ENCODE assay signal across 1 cellular context in the genomic region with DNA sequence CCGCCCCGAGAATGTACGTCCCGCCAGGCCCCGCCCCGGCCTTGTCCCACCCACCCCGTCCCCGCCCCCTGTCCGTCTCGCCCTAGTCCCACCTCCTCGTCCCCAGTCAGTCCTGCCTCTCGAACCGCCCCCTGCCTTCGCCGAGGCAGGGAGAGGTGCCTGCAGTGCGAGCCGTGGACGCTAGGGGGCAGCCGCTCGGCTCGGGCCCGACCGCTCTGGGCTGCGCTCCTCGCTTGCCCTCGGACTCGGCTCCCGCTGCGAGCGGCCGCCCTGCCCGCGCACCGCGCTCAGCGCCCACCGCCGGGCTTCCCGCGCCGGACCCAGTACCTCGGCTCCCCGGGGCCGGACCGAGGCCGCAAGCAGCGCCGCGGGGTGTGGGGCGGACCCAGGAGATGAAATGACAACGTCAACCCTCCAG.
A peak's percentile ranks its signal among the peaks of the same experiment; 100 is the strongest.
TF ChIP-seq lines count a peak whose summit lies in the region.

A gene (plus strand): TSS at position 236 of the 418 bp plus-strand sequence. CDS start 162 bp downstream, at position 398.

TF ChIP-seq in HEK293, 187 proteins besides CTCF, POLR2A, EP300 and RAD21 (continued from another document):
- TF ChIP-seq, protein P1, sequence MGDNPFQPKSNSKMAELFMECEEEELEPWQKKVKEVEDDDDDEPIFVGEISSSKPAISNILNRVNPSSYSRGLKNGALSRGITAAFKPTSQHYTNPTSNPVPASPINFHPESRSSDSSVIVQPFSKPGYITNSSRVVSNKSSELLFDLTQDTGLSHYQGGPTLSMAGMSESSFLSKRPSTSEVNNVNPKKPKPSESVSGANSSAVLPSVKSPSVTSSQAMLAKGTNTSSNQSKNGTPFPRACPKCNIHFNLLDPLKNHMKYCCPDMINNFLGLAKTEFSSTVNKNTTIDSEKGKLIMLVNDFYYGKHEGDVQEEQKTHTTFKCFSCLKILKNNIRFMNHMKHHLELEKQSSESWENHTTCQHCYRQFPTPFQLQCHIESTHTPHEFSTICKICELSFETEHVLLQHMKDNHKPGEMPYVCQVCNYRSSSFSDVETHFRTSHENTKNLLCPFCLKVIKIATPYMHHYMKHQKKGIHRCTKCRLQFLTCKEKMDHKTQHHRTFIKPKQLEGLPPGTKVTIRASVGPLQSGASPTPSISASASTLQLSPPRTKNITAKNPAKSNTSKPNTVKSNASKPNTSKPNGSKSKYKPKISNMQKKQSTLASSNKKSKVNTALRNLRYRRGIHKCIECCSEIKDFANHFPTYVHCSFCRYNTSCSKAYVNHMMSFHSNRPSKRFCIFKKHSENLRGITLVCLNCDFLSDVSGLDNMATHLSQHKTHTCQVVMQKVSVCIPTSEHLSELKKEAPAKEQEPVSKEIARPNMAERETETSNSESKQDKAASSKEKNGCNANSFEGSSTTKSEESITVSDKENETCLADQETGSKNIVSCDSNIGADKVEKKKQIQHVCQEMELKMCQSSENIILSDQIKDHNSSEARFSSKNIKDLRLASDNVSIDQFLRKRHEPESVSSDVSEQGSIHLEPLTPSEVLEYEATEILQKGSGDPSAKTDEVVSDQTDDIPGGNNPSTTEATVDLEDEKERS (tag by site-specific recombination; IDR thresholded peaks at IDR 0.05): no peak
- no peak for TF ChIP-seq ZNF175 (tag by site-specific recombination; IDR thresholded peaks at IDR 0.05)
- TF ChIP-seq KLF8 (tag by site-specific recombination; IDR thresholded peaks at IDR 0.05): 0 out of 2 replicates have a peak, but pooled peaks have one; percentile 3
- 0 out of 2 replicates have a peak, but pooled peaks have one; percentile 15 for TF ChIP-seq YY1 (tag by site-specific recombination; IDR thresholded peaks at IDR 0.05)
- TF ChIP-seq HOXC10 (CRISPR knock-in tag; IDR thresholded peaks at IDR 0.05): no peak
- no peak for TF ChIP-seq ZNF155 (tag by site-specific recombination; IDR thresholded peaks at IDR 0.05)
- TF ChIP-seq KLF10 (tag by site-specific recombination; IDR thresholded peaks at IDR 0.05): peak; percentile 58; the same call in 1 of the 2 replicates
- TF ChIP-seq ZNF292 (tag by site-specific recombination; IDR thresholded peaks at IDR 0.05; ENCODE audit: borderline replicate concordance, low read depth): no peak
- TF ChIP-seq SP3 (tag by site-specific recombination; IDR thresholded peaks at IDR 0.05): peak; percentile 13
- TF ChIP-seq ZSCAN30 (tag by site-specific recombination; IDR thresholded peaks at IDR 0.05): peak; percentile 71
- TF ChIP-seq, protein P2, sequence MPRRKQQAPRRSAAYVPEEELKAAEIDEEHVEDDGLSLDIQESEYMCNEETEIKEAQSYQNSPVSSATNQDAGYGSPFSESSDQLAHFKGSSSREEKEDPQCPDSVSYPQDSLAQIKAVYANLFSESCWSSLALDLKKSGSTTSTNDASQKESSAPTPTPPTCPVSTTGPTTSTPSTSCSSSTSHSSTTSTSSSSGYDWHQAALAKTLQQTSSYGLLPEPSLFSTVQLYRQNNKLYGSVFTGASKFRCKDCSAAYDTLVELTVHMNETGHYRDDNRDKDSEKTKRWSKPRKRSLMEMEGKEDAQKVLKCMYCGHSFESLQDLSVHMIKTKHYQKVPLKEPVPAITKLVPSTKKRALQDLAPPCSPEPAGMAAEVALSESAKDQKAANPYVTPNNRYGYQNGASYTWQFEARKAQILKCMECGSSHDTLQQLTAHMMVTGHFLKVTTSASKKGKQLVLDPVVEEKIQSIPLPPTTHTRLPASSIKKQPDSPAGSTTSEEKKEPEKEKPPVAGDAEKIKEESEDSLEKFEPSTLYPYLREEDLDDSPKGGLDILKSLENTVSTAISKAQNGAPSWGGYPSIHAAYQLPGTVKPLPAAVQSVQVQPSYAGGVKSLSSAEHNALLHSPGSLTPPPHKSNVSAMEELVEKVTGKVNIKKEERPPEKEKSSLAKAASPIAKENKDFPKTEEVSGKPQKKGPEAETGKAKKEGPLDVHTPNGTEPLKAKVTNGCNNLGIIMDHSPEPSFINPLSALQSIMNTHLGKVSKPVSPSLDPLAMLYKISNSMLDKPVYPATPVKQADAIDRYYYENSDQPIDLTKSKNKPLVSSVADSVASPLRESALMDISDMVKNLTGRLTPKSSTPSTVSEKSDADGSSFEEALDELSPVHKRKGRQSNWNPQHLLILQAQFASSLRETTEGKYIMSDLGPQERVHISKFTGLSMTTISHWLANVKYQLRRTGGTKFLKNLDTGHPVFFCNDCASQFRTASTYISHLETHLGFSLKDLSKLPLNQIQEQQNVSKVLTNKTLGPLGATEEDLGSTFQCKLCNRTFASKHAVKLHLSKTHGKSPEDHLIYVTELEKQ (tag by site-specific recombination; IDR thresholded peaks at IDR 0.05; ENCODE audit: borderline replicate concordance): no peak
- no peak for TF ChIP-seq ZFP69B (tag by site-specific recombination; IDR thresholded peaks at IDR 0.05)
- peak; percentile 19; the same call in 1 of the 2 replicates for TF ChIP-seq GLIS1 (tag by site-specific recombination; IDR thresholded peaks at IDR 0.05)
- TF ChIP-seq ZNF138 (tag by site-specific recombination; IDR thresholded peaks at IDR 0.05; ENCODE audit: borderline replicate concordance): no peak
- TF ChIP-seq SP2 (tag by site-specific recombination; IDR thresholded peaks at IDR 0.05): peak; percentile 79
- TF ChIP-seq ZNF174 (tag by site-specific recombination; IDR thresholded peaks at IDR 0.05): peak; percentile 67; the same call in 1 of the 2 replicates
- TF ChIP-seq ZBTB8A (tag by site-specific recombination; IDR thresholded peaks at IDR 0.05): peak; percentile 87
- TF ChIP-seq FEZF1 (tag by site-specific recombination; IDR thresholded peaks at IDR 0.05): no peak
- TF ChIP-seq ZNF596 (tag by site-specific recombination; IDR thresholded peaks at IDR 0.05): peak; percentile 25; the same call in 1 of the 2 replicates
- TF ChIP-seq, protein P3, sequence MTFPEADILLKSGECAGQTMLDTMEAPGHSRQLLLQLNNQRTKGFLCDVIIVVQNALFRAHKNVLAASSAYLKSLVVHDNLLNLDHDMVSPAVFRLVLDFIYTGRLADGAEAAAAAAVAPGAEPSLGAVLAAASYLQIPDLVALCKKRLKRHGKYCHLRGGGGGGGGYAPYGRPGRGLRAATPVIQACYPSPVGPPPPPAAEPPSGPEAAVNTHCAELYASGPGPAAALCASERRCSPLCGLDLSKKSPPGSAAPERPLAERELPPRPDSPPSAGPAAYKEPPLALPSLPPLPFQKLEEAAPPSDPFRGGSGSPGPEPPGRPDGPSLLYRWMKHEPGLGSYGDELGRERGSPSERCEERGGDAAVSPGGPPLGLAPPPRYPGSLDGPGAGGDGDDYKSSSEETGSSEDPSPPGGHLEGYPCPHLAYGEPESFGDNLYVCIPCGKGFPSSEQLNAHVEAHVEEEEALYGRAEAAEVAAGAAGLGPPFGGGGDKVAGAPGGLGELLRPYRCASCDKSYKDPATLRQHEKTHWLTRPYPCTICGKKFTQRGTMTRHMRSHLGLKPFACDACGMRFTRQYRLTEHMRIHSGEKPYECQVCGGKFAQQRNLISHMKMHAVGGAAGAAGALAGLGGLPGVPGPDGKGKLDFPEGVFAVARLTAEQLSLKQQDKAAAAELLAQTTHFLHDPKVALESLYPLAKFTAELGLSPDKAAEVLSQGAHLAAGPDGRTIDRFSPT (tag by site-specific recombination; IDR thresholded peaks at IDR 0.05): no peak
